ENCODE assay signal across 21 cellular contexts in the genomic region with DNA sequence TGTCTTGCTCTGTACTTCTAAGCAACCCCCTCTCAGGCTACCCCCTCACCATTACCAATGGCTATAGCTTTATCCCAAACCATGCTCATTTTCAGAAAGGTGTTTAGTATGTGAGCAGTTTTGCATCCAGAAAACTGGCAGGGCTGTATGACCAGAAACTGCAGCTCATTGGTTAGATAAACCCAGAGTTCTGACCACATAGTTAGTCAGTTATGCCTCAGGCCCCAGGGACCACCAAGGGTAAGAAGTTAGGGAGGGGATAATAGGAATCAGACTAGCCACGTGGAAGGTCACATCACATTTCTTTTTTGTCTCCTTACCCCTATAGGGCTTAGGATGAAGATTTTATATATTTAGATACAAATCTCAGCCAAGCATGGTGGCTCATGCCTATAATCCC. TPM values are rescaled to one million over a fixed set of nuclear protein-coding genes. Genes with fewer than 3 reads are reported as not detected.
A peak's percentile ranks its signal among the peaks of the same experiment; 100 is the strongest.
DNase-seq lines count a peak whose midpoint lies in the region; ATAC-seq and TF ChIP-seq lines count a peak whose summit lies in the region.
"Had no signal": no experiment of that assay in that cellular context is flagged by ENCODE, and none has a peak within 500 bp of the region (broad histone marks: within the 10 kb centered on the region; RNA-seq: fewer than 3 reads in every experiment).

No MANE protein-coding gene starts in this region.

- no peak overlapping the region for H3K27ac ChIP-seq in BLaER1
- H3K27ac ChIP-seq in effector memory CD4-positive, alpha-beta T cell (ENCODE audit: insufficient read depth, low read length, poor library complexity, severe bottlenecking), result no peak overlapping the region
- H3K27ac ChIP-seq: right lobe of liver, SJCRH30, suprapubic skin had no signal

- no peaks in the 10 kb centered on the region for H3K9me3 ChIP-seq in BLaER1
- no peaks in the 10 kb centered on the region for H3K9me3 ChIP-seq in effector memory CD4-positive, alpha-beta T cell (ENCODE audit: control insufficient read depth, low read length)
- H3K9me3 ChIP-seq: MG63, right lobe of liver, SJCRH30, suprapubic skin had no signal

- peak overlapping the region; percentile 28 for H3K4me2 ChIP-seq in BLaER1

- no peaks in the 10 kb centered on the region for H3K9me3 Mint-ChIP-seq in chondrocyte (ENCODE audit: low read depth)
- H3K9me3 Mint-ChIP-seq in osteocyte (ENCODE audit: unreplicated experiment), result no peaks in the 10 kb centered on the region
- H3K9me3 Mint-ChIP-seq: activated T-helper 17 cell treated with anti-CD3 and anti-CD28 coated beads, Interleukin-2, amount 50 U/mL, for 72 hours had no signal

- H3K4me3 ChIP-seq in BLaER1, result no peak overlapping the region
- H3K4me3 ChIP-seq in effector memory CD4-positive, alpha-beta T cell (ENCODE audit: insufficient read depth, low read depth, low read length, poor library complexity, severe bottlenecking), result no peak overlapping the region
- H3K4me3 ChIP-seq: MG63, right lobe of liver, SJCRH30, suprapubic skin had no signal

- H3K36me3 Mint-ChIP-seq in chondrocyte (ENCODE audit: low read depth) (peaks cover 10% of the 10 kb centered on the region), osteocyte (ENCODE audit: unreplicated experiment) (peaks cover 28% of the 10 kb centered on the region)

- no peaks in the 10 kb centered on the region for H4K20me1 ChIP-seq in BLaER1

- TF ChIP-seq CTCF in chondrocyte (IDR thresholded peaks at IDR 0.05), result no peak
- TF ChIP-seq CTCF in osteocyte (IDR thresholded peaks at IDR 0.05), result no peak

- ATAC-seq in GM21367 (IDR thresholded peaks at IDR 0.05; ENCODE audit: unreplicated experiment) (no peak), esophagus mucosa (no peak), GM21619 (IDR thresholded peaks at IDR 0.05; ENCODE audit: unreplicated experiment) (no peak)
- ATAC-seq: activated CD4-positive, CD25-positive, alpha-beta regulatory T cell treated with anti-CD3 and anti-CD28 coated beads, Interleukin-2, amount 50 U/mL, for 24 hours; activated T-helper 17 cell treated with anti-CD3 and anti-CD28 coated beads, Interleukin-2, amount 50 U/mL, for 72 hours; right lobe of liver had no signal

- H3K4me3 Mint-ChIP-seq in chondrocyte (ENCODE audit: unreplicated experiment) (peak overlapping the region; percentile 7), osteocyte (ENCODE audit: unreplicated experiment) (peak overlapping the region; percentile 55)
- H3K4me3 Mint-ChIP-seq: activated T-helper 17 cell treated with anti-CD3 and anti-CD28 coated beads, Interleukin-2, amount 50 U/mL, for 72 hours; B cell had no signal

- peaks cover 34% of the 10 kb centered on the region for H3K36me3 ChIP-seq in BLaER1
- H3K36me3 ChIP-seq in effector memory CD4-positive, alpha-beta T cell (ENCODE audit: control insufficient read depth, insufficient read depth, low read length), result peaks cover 19% of the 10 kb centered on the region

- no peak overlapping the region for H3K27ac Mint-ChIP-seq in chondrocyte (ENCODE audit: unreplicated experiment)
- peak overlapping the region; percentile 87 for H3K27ac Mint-ChIP-seq in osteocyte (ENCODE audit: unreplicated experiment)
- H3K27ac Mint-ChIP-seq: activated T-helper 17 cell treated with anti-CD3 and anti-CD28 coated beads, Interleukin-2, amount 50 U/mL, for 72 hours; B cell had no signal

- H3K4me1 Mint-ChIP-seq in chondrocyte (ENCODE audit: low read depth), result peaks cover 29% of the 10 kb centered on the region
- H3K4me1 Mint-ChIP-seq in osteocyte (ENCODE audit: unreplicated experiment), result peaks cover 31% of the 10 kb centered on the region

- DNase-seq in RPMI7951 (ENCODE audit: low read depth) (peak; percentile 48), chondrocyte (ENCODE audit: low spot score) (no peak), osteocyte (ENCODE audit: extremely low spot score, unreplicated experiment) (no peak)
- DNase-seq in effector memory CD4-positive, alpha-beta T cell, result no peak
- DNase-seq: Calu3; cortex of kidney; kidney; MG63; NCI-H187; NCI-H446; right lobe of liver; SJCRH30; stimulated activated CD4-positive, alpha-beta T cell treated with anti-CD3 and anti-CD28 coated beads, Interleukin-2, amount 100 ng/mL, for 48 hours had no signal

- H3K27me3 ChIP-seq in BLaER1, result no peaks in the 10 kb centered on the region
- H3K27me3 ChIP-seq in effector memory CD4-positive, alpha-beta T cell (replicated peaks; ENCODE audit: control insufficient read depth, insufficient read depth, low read length, poor library complexity, severe bottlenecking), result no peaks in the 10 kb centered on the region
- H3K27me3 ChIP-seq: MG63, right lobe of liver, SJCRH30, suprapubic skin had no signal

- peaks cover 9% of the 10 kb centered on the region for H3K4me1 ChIP-seq in BLaER1
- no peaks in the 10 kb centered on the region for H3K4me1 ChIP-seq in effector memory CD4-positive, alpha-beta T cell (ENCODE audit: control insufficient read depth, insufficient read depth, low read length, poor library complexity, severe bottlenecking)
- H3K4me1 ChIP-seq: right lobe of liver, suprapubic skin had no signal

- H3K27me3 Mint-ChIP-seq in chondrocyte (ENCODE audit: low read depth) (no peaks in the 10 kb centered on the region), osteocyte (ENCODE audit: unreplicated experiment) (no peaks in the 10 kb centered on the region)
- H3K27me3 Mint-ChIP-seq: activated T-helper 17 cell treated with anti-CD3 and anti-CD28 coated beads, Interleukin-2, amount 50 U/mL, for 72 hours; B cell had no signal

- 0 out of 2 replicates have a peak overlapping the region, but pooled peaks have one; percentile 0 for H3K9ac ChIP-seq in BLaER1

RNA-seq across cellular contexts. Expression of a gene that starts 1.2 kb away (rescaled TPM):
- total RNA-seq in RPMI7951 (2014; rRNA removed; shearing (Covaris generic)), result 0.78 and 1.6 TPM in 2 replicates
- total RNA-seq in chondrocyte (23.5 to 39.9 TPM (median 25.7 TPM) in 3 replicates), osteocyte (34.4 and 40.3 TPM in 2 replicates), esophagus mucosa (0.76 TPM)

RNA-seq across cellular contexts. Expression of a gene that starts 9.9 kb away (rescaled TPM):
- total RNA-seq in RPMI7951 (2014; rRNA removed; shearing (Covaris generic)), result 20.1 and 22.8 TPM in 2 replicates
- 28.3 to 29.9 TPM (median 28.5 TPM) in 3 replicates for total RNA-seq in chondrocyte
- total RNA-seq in osteocyte, result 29.8 and 36.5 TPM in 2 replicates
- total RNA-seq in esophagus mucosa, result 31.6 TPM

RNA-seq across cellular contexts. Expression of a gene that starts 18.6 kb away (rescaled TPM):
- total RNA-seq in RPMI7951 (2014; rRNA removed; shearing (Covaris generic)), result 173 and 182 TPM in 2 replicates
- 86.8 to 121 TPM (median 90.5 TPM) in 3 replicates for total RNA-seq in chondrocyte
- 108 and 114 TPM in 2 replicates for total RNA-seq in osteocyte
- total RNA-seq in esophagus mucosa, result 152 TPM

RNA-seq across cellular contexts. Expression of a gene that starts 23.0 kb away (rescaled TPM):
- 0.12 TPM in 1 of 2 replicates, not detected in the other for total RNA-seq in RPMI7951 (2014; rRNA removed; shearing (Covaris generic))
- total RNA-seq in chondrocyte, result not detected in 3 replicates
- total RNA-seq in osteocyte, result not detected in 2 replicates
- total RNA-seq in esophagus mucosa, result 13.7 TPM
- total RNA-seq: B cell, Calu3, SJCRH30 had no signal

RNA-seq across cellular contexts. Expression of a gene that starts 49.2 kb away (rescaled TPM):
- total RNA-seq in RPMI7951 (2014; rRNA removed; shearing (Covaris generic)), result 29.7 and 31.3 TPM in 2 replicates
- total RNA-seq in chondrocyte (50.3 to 57.1 TPM (median 53.0 TPM) in 3 replicates), osteocyte (52.2 and 54.0 TPM in 2 replicates), esophagus mucosa (4.3 TPM)
